ENCODE assay signal across 19 cellular contexts in genomic region chr6:124297507-124297906, GRCh38.
"Had no signal": no experiment of that assay in that cellular context is flagged by ENCODE, and none has a peak within 500 bp of the region (broad histone marks: within the 10 kb centered on the region; RNA-seq: fewer than 3 reads in every experiment).

No MANE protein-coding gene starts in this region.

- H3K4me1 ChIP-seq: colonic mucosa, foreskin keratinocyte, psoas muscle, sigmoid colon, thyroid gland had no signal

- H3K27me3 ChIP-seq: colonic mucosa, foreskin keratinocyte, sigmoid colon, thyroid gland had no signal

- H3K27ac Mint-ChIP-seq: endodermal cell, naive B cell, nephron, type B pancreatic cell had no signal

- DNase-seq: colonic mucosa; dermis blood vessel endothelial cell; endodermal cell; erythroblast; foreskin keratinocyte; head of caudate nucleus; hippocampal formation; left colon; left ventricle myocardium superior; mesenchymal stem cell; naive B cell; psoas muscle; sigmoid colon; stimulated activated naive CD4-positive, alpha-beta T cell treated with Interleukin-2 at 50 U/mL for 16 hours; thyroid gland had no signal

- H3K27ac ChIP-seq: colonic mucosa, foreskin keratinocyte, psoas muscle, sigmoid colon, skin epidermis, thyroid gland had no signal

- H3K9me3 Mint-ChIP-seq: type B pancreatic cell had no signal

- H3K9me3 ChIP-seq: colonic mucosa, psoas muscle, sigmoid colon, thyroid gland had no signal

- H3K36me3 Mint-ChIP-seq: naive B cell, type B pancreatic cell had no signal

- H3K4me3 ChIP-seq: colonic mucosa, lung, psoas muscle, sigmoid colon, skin epidermis, thyroid gland had no signal

- H3K4me1 Mint-ChIP-seq: endodermal cell, naive B cell, nephron had no signal

- H3K27me3 Mint-ChIP-seq: naive B cell, type B pancreatic cell had no signal

- ATAC-seq: foreskin keratinocyte, left colon, left ventricle myocardium superior, psoas muscle had no signal

- H3K36me3 ChIP-seq: colonic mucosa, sigmoid colon, thyroid gland had no signal

- H3K4me3 Mint-ChIP-seq: endodermal cell, naive B cell, nephron, type B pancreatic cell had no signal
